8 cellular contexts compared by ENCODE assay signal in genomic region chr19:5578094-5578846, GRCh38.
DNase-seq lines count a peak whose midpoint lies in the region; ATAC-seq, FAIRE-seq and TF ChIP-seq lines count a peak whose summit lies in the region.

No MANE protein-coding gene starts in this region.

- H3K27me3 ChIP-seq in iPS-20b (ENCODE audit: insufficient read depth, low read length): no peaks in the 10 kb centered on the region

- H3K4me3 ChIP-seq in astrocyte of the spinal cord (ENCODE audit: low read depth, low read length): no peak overlapping the region
- peak overlapping the region; percentile 30; the same call in 1 of the 2 replicates for H3K4me3 ChIP-seq in iPS-20b (ENCODE audit: low read length)

- DNase-seq in ELR (ENCODE audit: low read depth) (peak; percentile 65), MV-4-11 (lab: John Stamatoyannopoulos, UW) (peak; percentile 64), astrocyte of the spinal cord (ENCODE audit: low read depth, low spot score) (no peak)
- peak; percentile 53 to 65 (median 53) for DNase-seq in stimulated activated CD4-positive, alpha-beta T cell treated with anti-CD3 and anti-CD28 coated beads, Interleukin-12 subunit alpha, Interleukin-12 subunit beta, amount 100 ng/mL, for 48 hours (ENCODE audit: low read depth in 2 of 3, low spot score in 1 of 3)

- no peak overlapping the region for H3K27ac ChIP-seq in iPS-20b (ENCODE audit: low read length)

- H3K36me3 ChIP-seq in iPS-20b (ENCODE audit: insufficient read depth, low read depth, low read length): no peaks in the 10 kb centered on the region

- peak; percentile 96 for TF ChIP-seq CTCF in astrocyte of the spinal cord (IDR thresholded peaks at IDR 0.05; ENCODE audit: low read depth, low read length)

- ATAC-seq in HG02938 (IDR thresholded peaks at IDR 0.05; ENCODE audit: unreplicated experiment) (no peak), HG02981 (IDR thresholded peaks at IDR 0.05; ENCODE audit: unreplicated experiment) (no peak)

- H3K9me3 ChIP-seq in iPS-20b (ENCODE audit: insufficient read depth, low read depth, low read length): no peaks in the 10 kb centered on the region

- in situ Hi-C loops in astrocyte of the spinal cord (cut with HindIII; ENCODE audit: low sequenced_read_pairs): no loop called here

- H3K4me1 ChIP-seq in iPS-20b (ENCODE audit: insufficient read depth, low read length): no peaks in the 10 kb centered on the region

- no peak overlapping the region for H3K9ac ChIP-seq in iPS-20b (ENCODE audit: low read depth, low read length)

- peak; percentile 5 for FAIRE-seq in TTC549 (lab: Jason Lieb, UNC)
